18 cellular contexts compared by ENCODE assay signal in the genomic region with DNA sequence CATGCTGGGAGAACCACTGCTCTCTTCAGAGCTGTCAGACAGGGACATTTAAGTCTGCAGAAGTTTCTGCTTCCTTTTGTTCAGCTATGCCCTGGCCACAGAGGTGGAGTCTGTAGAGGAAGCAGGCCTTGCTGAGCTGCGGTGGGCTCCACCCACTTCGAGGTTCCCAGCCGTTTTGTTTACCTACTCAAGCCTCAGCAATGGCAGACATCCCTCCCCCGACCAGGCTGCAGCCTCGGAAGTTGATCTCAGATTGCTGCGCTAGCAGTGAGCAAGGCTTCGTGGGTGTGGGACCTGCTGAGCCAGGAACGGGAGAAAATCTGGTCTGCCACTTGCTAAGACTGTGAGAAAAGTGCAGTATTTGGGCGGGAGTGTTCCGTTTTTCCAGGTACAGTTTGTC.
DNase-seq lines count a peak whose midpoint lies in the region; ATAC-seq and TF ChIP-seq lines count a peak whose summit lies in the region.
"Had no signal": no experiment of that assay in that cellular context is flagged by ENCODE, and none has a peak within 500 bp of the region (broad histone marks: within the 10 kb centered on the region; RNA-seq: fewer than 3 reads in every experiment).

No MANE protein-coding gene starts in this region.

- H4K20me1 ChIP-seq in MM.1S (ENCODE audit: insufficient read depth, low read length), result no peaks in the 10 kb centered on the region

- H3K79me2 ChIP-seq in MM.1S (ENCODE audit: low read length), result no peaks in the 10 kb centered on the region

- H3K9ac ChIP-seq in MM.1S (ENCODE audit: low read length), result no peak overlapping the region

- ATAC-seq in left lobe of liver, result no peak
- ATAC-seq: activated CD8-positive, alpha-beta memory T cell treated with anti-CD3 and anti-CD28 coated beads, Interleukin-2, amount 10 ng/mL, durations not matched to agents 7 days and 5 days; naive thymus-derived CD8-positive, alpha-beta T cell had no signal

- no peak overlapping the region for H2AFZ ChIP-seq in MM.1S (ENCODE audit: low read length)

- H3K4me3 ChIP-seq in Jurkat, Clone E6-1 (ENCODE audit: low read length), result no peak overlapping the region
- H3K4me3 ChIP-seq in MM.1S (ENCODE audit: low read length), result no peak overlapping the region
- H3K4me3 ChIP-seq: spleen, thyroid gland had no signal

- no peaks in the 10 kb centered on the region for H3K27me3 ChIP-seq in MM.1S (replicated peaks; ENCODE audit: insufficient read depth, low read length)
- H3K27me3 ChIP-seq: spleen, thyroid gland had no signal

- DNase-seq in DMS153 (lab: John Stamatoyannopoulos, UW), result peak; percentile 41
- peak; percentile 6 for DNase-seq in Jurkat, Clone E6-1 (ENCODE audit: low read depth, low spot score)
- DNase-seq in activated effector memory CD4-positive, alpha-beta T cell treated with Interleukin-2 at 50 U/mL for 16 hours, result peak; percentile 30
- peak; percentile 15 for DNase-seq in iPS-NIHi7 (ENCODE audit: extremely low spot score)
- no peak for DNase-seq in RKO (ENCODE audit: low spot score)
- no peak for DNase-seq in left lobe of liver (ENCODE audit: low spot score)
- no peak for DNase-seq in MM.1S
- no peak for DNase-seq in activated gamma-delta T cell (lab: John Stamatoyannopoulos, UW)
- DNase-seq: activated CD4-positive, CD25-positive, alpha-beta regulatory T cell; activated CD8-positive, alpha-beta memory T cell treated with anti-CD3 and anti-CD28 coated beads, Interleukin-2, amount 10 ng/mL, durations not matched to agents 7 days and 5 days; activated naive CD4-positive, alpha-beta T cell; Kasumi-1; naive thymus-derived CD8-positive, alpha-beta T cell; NCI-H146; NCI-H226; NK-92 treated with Interleukin-12 subunit alpha and Interleukin-12 subunit beta, amount 100 ng/mL, for 24 hours; spleen; thyroid gland had no signal

- H3K9me3 ChIP-seq in MM.1S (replicated peaks; ENCODE audit: insufficient read depth, low read length), result no peaks in the 10 kb centered on the region
- H3K9me3 ChIP-seq: thyroid gland had no signal

- no peak overlapping the region for H3K27ac ChIP-seq in MM.1S (ENCODE audit: low read length)
- H3K27ac ChIP-seq: spleen, thyroid gland had no signal

- H3K9me2 ChIP-seq in MM.1S (replicated peaks; ENCODE audit: insufficient read depth, low read length), result no peaks in the 10 kb centered on the region

- H3K4me2 ChIP-seq in MM.1S (ENCODE audit: low read depth, low read length), result no peak overlapping the region

- no peaks in the 10 kb centered on the region for H3K36me3 ChIP-seq in MM.1S (replicated peaks; ENCODE audit: insufficient read depth, low read length)
- H3K36me3 ChIP-seq: spleen had no signal

- TF ChIP-seq CTCF in MM.1S (IDR thresholded peaks at IDR 0.05; ENCODE audit: low read length), result no peak

- H3K4me1 ChIP-seq in MM.1S (ENCODE audit: low read length), result no peaks in the 10 kb centered on the region
- H3K4me1 ChIP-seq: spleen, thyroid gland had no signal

- H3F3A ChIP-seq in MM.1S (ENCODE audit: insufficient read depth, low read length), result no peaks in the 10 kb centered on the region

Comparison
In these comparisons a context has a peak if more than half of its experiments do, and no peak if none do; other contexts are left out.
1. DNase-seq: peak in DMS153 (single experiment), Jurkat, Clone E6-1 (single experiment), activated effector memory CD4-positive, alpha-beta T cell treated with Interleukin-2 at 50 U/mL for 16 hours (single experiment) and iPS-NIHi7 (single experiment); none in RKO (single experiment), left lobe of liver (single experiment), MM.1S (single experiment) and activated gamma-delta T cell (single experiment).